Comparison of ENCODE assay signal across 25 cellular contexts in the genomic region with DNA sequence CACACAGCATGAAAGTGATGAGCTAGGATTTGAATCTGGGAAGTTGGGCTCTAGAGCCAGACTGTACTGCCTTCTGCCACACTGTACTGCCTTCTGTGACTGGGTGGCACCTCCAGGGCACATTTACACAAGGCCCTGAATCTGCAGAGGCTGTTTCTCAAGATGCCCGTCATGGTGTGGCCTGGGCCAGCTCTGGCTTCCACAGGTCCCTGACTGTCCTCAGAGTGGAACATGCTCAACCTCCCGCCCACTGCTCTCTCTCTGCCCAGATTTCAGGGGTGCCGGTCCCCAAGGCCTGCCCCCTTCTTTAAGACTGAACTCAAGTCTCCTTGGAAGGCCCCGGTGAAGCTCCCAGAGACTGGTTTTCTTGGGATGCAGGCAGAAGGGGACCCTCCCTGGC. TPM values are rescaled to one million over a fixed set of nuclear protein-coding genes. Genes with fewer than 3 reads are reported as not detected.
DNase-seq lines count a peak whose midpoint lies in the region; ATAC-seq and TF ChIP-seq lines count a peak whose summit lies in the region.
"Had no signal": no experiment of that assay in that cellular context is flagged by ENCODE, and none has a peak within 500 bp of the region (broad histone marks: within the 10 kb centered on the region; RNA-seq: fewer than 3 reads in every experiment).

No MANE protein-coding gene starts in this region.

- TF ChIP-seq POLR2A in right lobe of liver (IDR thresholded peaks at IDR 0.05), result no peak

- no peak overlapping the region for H3K9ac ChIP-seq in BLaER1

- H4K20me1 ChIP-seq in BLaER1, result peaks cover 62% of the 10 kb centered on the region

- H3K4me3 ChIP-seq in BLaER1 (no peak overlapping the region), RWPE2 (ENCODE audit: severe bottlenecking) (no peak overlapping the region), right lobe of liver (no peak overlapping the region)
- H3K4me3 ChIP-seq: A549, GM12878, HAP-1, K562, PC-9, SK-N-MC had no signal

- ATAC-seq in RWPE2 (ENCODE audit: low read depth) (no peak), right lobe of liver (no peak), sciatic nerve (no peak), left lobe of liver (no peak)
- ATAC-seq: A549, GM12878, K562 had no signal

- 0 out of 2 replicates have a peak overlapping the region, but pooled peaks have one; percentile 75 for H3K4me2 ChIP-seq in BLaER1
- H3K4me2 ChIP-seq: A549, PC-9 had no signal

- intact Hi-C loops in right lobe of liver (cut with DNase I) (no loop called here), sciatic nerve (cut with DNase I) (no loop called here)

- TF ChIP-seq CTCF in RWPE2 (IDR thresholded peaks at IDR 0.05; ENCODE audit: poor library complexity, severe bottlenecking) (no peak), right lobe of liver (IDR thresholded peaks at IDR 0.05) (no peak)

- H3K36me3 ChIP-seq in BLaER1, result peaks cover 43% of the 10 kb centered on the region
- H3K36me3 ChIP-seq in RWPE2 (ENCODE audit: low read depth), result no peaks in the 10 kb centered on the region
- H3K36me3 ChIP-seq in right lobe of liver, result peaks cover 0 to 2% (median 0%) of the 10 kb centered on the region in 4 donors
- H3K36me3 ChIP-seq: HAP-1 had no signal

- H3K9me3 ChIP-seq in BLaER1 (no peaks in the 10 kb centered on the region), RWPE2 (ENCODE audit: severe bottlenecking) (no peaks in the 10 kb centered on the region), right lobe of liver (no peaks in the 10 kb centered on the region)
- H3K9me3 ChIP-seq: A549, BE2C, Caco-2, HAP-1 had no signal

- H3K4me1 ChIP-seq in BLaER1, result peaks cover 45% of the 10 kb centered on the region
- H3K4me1 ChIP-seq in RWPE2 (ENCODE audit: insufficient read depth, poor library complexity, severe bottlenecking), result peaks cover 18% of the 10 kb centered on the region
- peaks cover 0 to under 1% (median 0%) of the 10 kb centered on the region in 4 donors for H3K4me1 ChIP-seq in right lobe of liver
- H3K4me1 ChIP-seq: Caco-2, HAP-1 had no signal

- no CpG with 5 or more reads among the region's 4 CpGs for WGBS in right lobe of liver (ENCODE audit: insufficient coverage, low coverage, low lambda C conversion rate, missing lambda C conversion rate)

- in situ Hi-C loops in ACHN (cut with HindIII; ENCODE audit: low pct_ligation_motif_present, low pct_unique_long_range_greater_than_20kb, low sequenced_read_pairs), result no loop called here

- DNase-seq in RWPE2 (ENCODE audit: low spot score), result peak; percentile 32
- DNase-seq in right lobe of liver, result peak in 2 of 3 donors; percentile 10 to 17
- peak; percentile 45 for DNase-seq in sciatic nerve (ENCODE audit: low spot score)
- no peak for DNase-seq in DMS114 treated with DMSO at 0.1 percent for 48 hours (lab: John Stamatoyannopoulos, UW; ENCODE audit: unreplicated experiment)
- DNase-seq in left lobe of liver (ENCODE audit: low spot score), result no peak
- no peak for DNase-seq in ACHN
- DNase-seq: BE2C; Caco-2; CD4-positive, alpha-beta T cell; DMS 273 treated with DMSO at 0.1 percent for 48 hours; DND-41; MM.1S; NCI-H1048; NCI-H1436; NCI-H1930; NCI-H510A; PC-9; RPMI8226; SHP77 treated with DMSO at 0.1 percent for 48 hours had no signal

- H3K27ac ChIP-seq in BLaER1, result peak overlapping the region; percentile 40; the same call in 1 of the 2 replicates
- H3K27ac ChIP-seq in RWPE2 (ENCODE audit: poor library complexity, severe bottlenecking), result no peak overlapping the region
- no peak overlapping the region for H3K27ac ChIP-seq in right lobe of liver
- H3K27ac ChIP-seq: A549, PC-9, SK-N-MC had no signal

- no peaks in the 10 kb centered on the region for H3K27me3 ChIP-seq in BLaER1
- H3K27me3 ChIP-seq in RWPE2 (ENCODE audit: insufficient read depth, poor library complexity, severe bottlenecking), result peaks cover 5% of the 10 kb centered on the region
- H3K27me3 ChIP-seq in right lobe of liver, result no peaks in the 10 kb centered on the region
- H3K27me3 ChIP-seq: BE2C had no signal

RNA-seq across cellular contexts. Expression of a gene that starts 50.2 kb away (rescaled TPM):
- total RNA-seq in right lobe of liver (1 to 10 TPM; 1.7 to 6.9 (median 3.3) TPM), sciatic nerve (18.7 TPM), left lobe of liver (4.7 TPM)
- total RNA-seq: K562, PC-9 had no signal

Comparison
In these comparisons a context has a peak if more than half of its experiments do, and no peak if none do; other contexts are left out.
1. DNase-seq: peak in RWPE2 (single experiment), right lobe of liver (2 of 3) and sciatic nerve (single experiment); none in DMS114 treated with DMSO at 0.1 percent for 48 hours (single experiment), left lobe of liver (single experiment) and ACHN (single experiment).